Comparison of ENCODE assay signal across 26 cellular contexts in the genomic region with DNA sequence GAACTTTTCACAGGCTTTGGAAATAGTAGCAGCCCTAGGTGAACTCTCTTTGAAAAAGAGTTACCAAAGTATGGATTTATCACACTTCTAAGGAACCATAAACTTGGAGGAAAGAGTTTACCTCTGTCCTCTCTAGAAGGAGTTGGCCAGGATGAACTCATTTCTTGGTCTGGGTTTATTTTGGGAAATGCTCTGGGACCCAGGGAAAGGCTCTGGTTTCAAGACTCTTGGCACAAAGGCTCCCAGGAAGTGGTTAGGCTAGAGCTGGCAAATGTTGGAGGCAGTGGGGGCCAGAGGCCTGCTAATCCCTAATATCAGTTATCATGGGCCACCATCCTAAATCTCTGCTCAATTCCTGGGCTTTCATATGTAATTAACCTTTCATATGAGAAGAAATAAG. TPM values are rescaled to one million over a fixed set of nuclear protein-coding genes. Genes with fewer than 3 reads are reported as not detected.
DNase-seq lines count a peak whose midpoint lies in the region; ATAC-seq, FAIRE-seq and TF ChIP-seq lines count a peak whose summit lies in the region.
"Had no signal": no experiment of that assay in that cellular context is flagged by ENCODE, and none has a peak within 500 bp of the region (broad histone marks: within the 10 kb centered on the region; RNA-seq: fewer than 3 reads in every experiment).

No MANE protein-coding gene starts in this region.

- DNase-seq in AG10803 (ENCODE audit: low read depth) (peak; percentile 48), astrocyte of the cerebellum (ENCODE audit: low read depth) (peak; percentile 24), keratinocyte (ENCODE audit: low read depth, low spot score) (no peak), upper lobe of right lung (no peak), erythroblast (lab: John Stamatoyannopoulos, UW) (no peak), transverse colon (no peak)
- DNase-seq: activated CD4-positive, alpha-beta T cell treated with anti-CD3 and anti-CD28 coated beads for 48 hours; activated CD8-positive, alpha-beta memory T cell treated with anti-CD3 and anti-CD28 coated beads, Interleukin-2, amount 10 ng/mL, durations not matched to agents 7 days and 5 days; gastrocnemius medialis; HCEC 1CT; hypothalamus; islet precursor cell; NCI-H1105 treated with DMSO at 0.1 percent for 48 hours; NCI-H2107; NCI-H524; ovary; T-cell; testis had no signal

- no peak for TF ChIP-seq POLR2A in erythroblast (IDR thresholded peaks at IDR 0.05; ENCODE audit: low read length)
- no peak for TF ChIP-seq POLR2A in transverse colon (IDR thresholded peaks at IDR 0.05)

- H2AFZ ChIP-seq in keratinocyte (ENCODE audit: control insufficient read depth, low read length) = peak overlapping the region; percentile 67

- no peak overlapping the region for H3K9ac ChIP-seq in HUES6 (ENCODE audit: low read length)
- H3K9ac ChIP-seq in keratinocyte (ENCODE audit: control insufficient read depth, extremely low read depth, insufficient read depth, low read length) = no peak overlapping the region

- intact Hi-C loops in upper lobe of right lung (cut with DNase I) = no loop called here
- intact Hi-C loops in transverse colon (cut with DNase I; ENCODE audit: low total_unique reads) = no loop called here

- H3K4me3 ChIP-seq in AG10803 (ENCODE audit: low read length) (no peak overlapping the region), HUES6 (ENCODE audit: low read depth, low read length) (no peak overlapping the region), astrocyte of the cerebellum (ENCODE audit: low read depth, low read length) (no peak overlapping the region), keratinocyte (ENCODE audit: control insufficient read depth in 2 of 3, extremely low read depth in 1 of 3, insufficient read depth in 2 of 3, low read depth in 1 of 3, low read length in 3 of 3) (no peak overlapping the region), upper lobe of right lung (no peak overlapping the region), transverse colon (no peak overlapping the region)
- H3K4me3 ChIP-seq: gastrocnemius medialis, lung, ovary, testis had no signal

- dilution Hi-C loops in keratinocyte (cut with MboI; ENCODE audit: extremely low pct_ligation_motif_present, low sequenced_read_pairs) = no loop called here

- H3K36me3 ChIP-seq in HUES6 (ENCODE audit: control insufficient read depth, insufficient read depth, low read length) = no peaks in the 10 kb centered on the region
- H3K36me3 ChIP-seq in keratinocyte (ENCODE audit: control insufficient read depth in 2 of 2, extremely low read depth in 1 of 2, insufficient read depth in 2 of 2, low read length in 2 of 2) = no peaks in the 10 kb centered on the region
- H3K36me3 ChIP-seq in upper lobe of right lung = no peaks in the 10 kb centered on the region
- H3K36me3 ChIP-seq in transverse colon = no peaks in the 10 kb centered on the region
- H3K36me3 ChIP-seq: gastrocnemius medialis, ovary had no signal

- H3K4me1 ChIP-seq in HUES6 (ENCODE audit: control insufficient read depth, insufficient read depth, low read length) (peaks cover 13% of the 10 kb centered on the region; the same call in 1 of the 2 replicates), keratinocyte (ENCODE audit: control insufficient read depth, extremely low read depth, insufficient read depth, low read length) (peaks cover 22% of the 10 kb centered on the region), upper lobe of right lung (no peaks in the 10 kb centered on the region), transverse colon (no peaks in the 10 kb centered on the region)
- H3K4me1 ChIP-seq: gastrocnemius medialis, testis had no signal

- no peak for TF ChIP-seq CTCF in AG10803 (conservative IDR thresholded peaks at IDR 0.05; ENCODE audit: low read length)
- TF ChIP-seq CTCF in astrocyte of the cerebellum (IDR thresholded peaks at IDR 0.05; ENCODE audit: low read depth, low read length, missing control alignments) = no peak
- TF ChIP-seq CTCF in keratinocyte (optimal IDR thresholded peaks at IDR 0.05 in 1 of 3, IDR thresholded peaks at IDR 0.05 in 1 of 3, conservative IDR thresholded peaks at IDR 0.05 in 1 of 3; ENCODE audit: extremely low read depth in 1 of 3, insufficient read depth in 2 of 3, low read length in 3 of 3) = no peak
- no peak for TF ChIP-seq CTCF in upper lobe of right lung (IDR thresholded peaks at IDR 0.05)
- TF ChIP-seq CTCF in transverse colon (IDR thresholded peaks at IDR 0.05) = no peak

- no peaks in the 10 kb centered on the region for H4K20me1 ChIP-seq in keratinocyte (ENCODE audit: control insufficient read depth, extremely low read depth, insufficient read depth, low read length)

- in situ Hi-C loops in astrocyte of the cerebellum (cut with HindIII; ENCODE audit: low sequenced_read_pairs) (no loop called here), transverse colon (cut with MboI; ENCODE audit: low pct_ligation_motif_present in 1 of 4, low pct_unique_long_range_greater_than_20kb in 1 of 4, low sequenced_read_pairs in 3 of 4) (no loop called here)

- no peak for TF ChIP-seq EP300 in transverse colon (IDR thresholded peaks at IDR 0.05; ENCODE audit: low read depth)

- FAIRE-seq in keratinocyte (lab: Jason Lieb, UNC) = peak; percentile 66
- FAIRE-seq: endometrium, GM12892 had no signal

- H3K27me3 ChIP-seq in HUES6 (ENCODE audit: control insufficient read depth, insufficient read depth, low read length) (no peaks in the 10 kb centered on the region), keratinocyte (ENCODE audit: control insufficient read depth, extremely low read depth, insufficient read depth, low read length) (no peaks in the 10 kb centered on the region), upper lobe of right lung (no peaks in the 10 kb centered on the region), transverse colon (no peaks in the 10 kb centered on the region)
- H3K27me3 ChIP-seq: gastrocnemius medialis, ovary, testis had no signal

- H3K79me2 ChIP-seq in keratinocyte (ENCODE audit: control insufficient read depth, insufficient read depth, low read length) = no peaks in the 10 kb centered on the region

- ATAC-seq in upper lobe of right lung (no peak), GM21423 (IDR thresholded peaks at IDR 0.05; ENCODE audit: unreplicated experiment) (no peak)
- ATAC-seq: activated CD8-positive, alpha-beta memory T cell treated with anti-CD3 and anti-CD28 coated beads, Interleukin-2, amount 10 ng/mL, durations not matched to agents 7 days and 5 days; activated naive CD4-positive, alpha-beta T cell treated with anti-CD3 and anti-CD28 coated beads, Interleukin-2, amount 50 U/mL, for 72 hours; gastrocnemius medialis; sciatic nerve; stimulated activated effector memory CD8-positive, alpha-beta T cell treated with anti-CD3 and anti-CD28 coated beads, Interleukin-12 subunit alpha, Interleukin-12 subunit beta, amount 100 ng/mL, for 72 hours; T-cell had no signal

- peak overlapping the region; percentile 29 for H3K4me2 ChIP-seq in keratinocyte (ENCODE audit: control insufficient read depth, extremely low read depth, insufficient read depth, low read depth, low read length)

- H3K9me1 ChIP-seq in keratinocyte (ENCODE audit: control insufficient read depth, extremely low read depth, insufficient read depth, low read length) = no peaks in the 10 kb centered on the region

- H3K9me3 ChIP-seq in HUES6 (ENCODE audit: control insufficient read depth, insufficient read depth, low read depth, low read length) = no peaks in the 10 kb centered on the region
- peaks cover 7% of the 10 kb centered on the region for H3K9me3 ChIP-seq in keratinocyte (ENCODE audit: control insufficient read depth, low read depth, low read length)
- no peaks in the 10 kb centered on the region for H3K9me3 ChIP-seq in upper lobe of right lung
- peaks cover 6 to 13% of the 10 kb centered on the region in 2 donors for H3K9me3 ChIP-seq in transverse colon
- H3K9me3 ChIP-seq: gastrocnemius medialis, ovary, testis had no signal

- H3K27ac ChIP-seq in HUES6 (ENCODE audit: low read depth, low read length) (peak overlapping the region; percentile 16; the same call in 1 of the 2 replicates), keratinocyte (ENCODE audit: control insufficient read depth, insufficient read depth, low read length) (no peak overlapping the region), upper lobe of right lung (no peak overlapping the region), transverse colon (no peak overlapping the region)
- H3K27ac ChIP-seq: gastrocnemius medialis, ovary, testis had no signal

RNA-seq across cellular contexts. Expression of gene CDK6, which starts 36.3 kb away (rescaled TPM):
- polyA plus RNA-seq in keratinocyte = 39.1 to 68.6 TPM (median 53.5 TPM) in 3 replicates
- 14.0 TPM for polyA plus RNA-seq in keratinocyte (2011; ENCODE audit: low read depth)
- 36.9 and 54.9 TPM in 2 replicates for polyA plus RNA-seq in keratinocyte (2011; cell fraction: cytosol; rRNA removed)
- polyA plus RNA-seq in keratinocyte (2011; cell fraction: nucleus; rRNA removed) = 83.0 and 86.9 TPM in 2 replicates
- polyA plus RNA-seq in keratinocyte (2012; ENCODE audit: low replicate concordance) = 16.7 and 45.7 TPM in 2 replicates
- 147 to 201 TPM (median 184 TPM) in 3 replicates for polyA minus RNA-seq in keratinocyte
- 165 TPM for polyA minus RNA-seq in keratinocyte (2011; cell fraction: cytosol; rRNA and poly(A)+ RNA removed)
- polyA minus RNA-seq in keratinocyte (2011; cell fraction: nucleus; rRNA and poly(A)+ RNA removed) = 224 and 339 TPM in 2 replicates
- 22.4 TPM for total RNA-seq in upper lobe of right lung
- total RNA-seq in transverse colon = 10 to 100 TPM; 12.9 to 32.7 (median 21.6) TPM

Comparison
In these comparisons a context has a peak if more than half of its experiments do, and no peak if none do; other contexts are left out.
1. DNase-seq: peak in AG10803 (single experiment) and astrocyte of the cerebellum (single experiment); none in keratinocyte (single experiment), upper lobe of right lung (single experiment), erythroblast (0 of 2) and transverse colon (single experiment).